ENCODE assay signal across 1 cellular context in the genomic region with DNA sequence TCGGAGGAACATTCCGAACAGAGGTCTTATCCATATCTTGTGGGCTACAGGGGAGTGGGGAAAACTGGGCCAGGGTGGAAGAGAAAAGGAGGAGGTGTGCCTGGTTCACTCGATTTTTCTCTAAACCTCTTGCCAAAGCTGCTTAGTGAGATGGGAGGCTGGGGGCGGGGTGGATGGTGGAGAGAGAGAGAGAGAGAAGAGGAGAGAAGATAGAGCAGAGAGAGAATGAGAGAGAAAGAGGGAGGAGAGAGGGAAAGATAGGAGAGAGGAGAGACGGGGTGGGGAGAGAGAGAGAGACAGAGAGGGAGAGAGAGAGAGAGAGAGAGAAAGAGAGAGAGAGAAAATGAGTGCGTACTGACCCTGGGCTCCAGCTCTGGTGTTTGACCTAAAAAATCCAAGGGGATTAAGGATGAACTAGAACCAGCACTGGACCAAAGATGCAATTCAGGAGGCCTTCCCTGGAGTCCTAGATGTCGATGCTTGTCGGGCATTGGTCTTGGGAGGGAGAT.
TF ChIP-seq lines count a peak whose summit lies in the region.

No MANE protein-coding gene starts in this region.

TF ChIP-seq in HEK293, 187 proteins besides CTCF, POLR2A, EP300 and RAD21 (continued from another document):
- TF ChIP-seq ZNF280D (tag by site-specific recombination; IDR thresholded peaks at IDR 0.05): no peak
- TF ChIP-seq ZNF571 (tag by site-specific recombination; IDR thresholded peaks at IDR 0.05): no peak
